Comparison of ENCODE assay signal across 8 cellular contexts in genomic region chr1:43238104-43238503, GRCh38. TPM values are rescaled to one million over a fixed set of nuclear protein-coding genes. Genes with fewer than 3 reads are reported as not detected.
DNase-seq lines count a peak whose midpoint lies in the region; ATAC-seq and TF ChIP-seq lines count a peak whose summit lies in the region.

No MANE protein-coding gene starts in this region.

- TF ChIP-seq CTCF in BE2C (IDR thresholded peaks at IDR 0.05; ENCODE audit: low read depth, low read length) (peak; percentile 60), GM13977 (IDR thresholded peaks at IDR 0.05; ENCODE audit: extremely low read depth, insufficient read depth, missing control alignments) (peak; percentile 85), adrenal gland (IDR thresholded peaks at IDR 0.05) (peak; percentile 44 to 78 (median 70)), left ventricle myocardium inferior (IDR thresholded peaks at IDR 0.05; ENCODE audit: borderline replicate concordance) (peak; percentile 83)

- in situ Hi-C loops in GM13977 (cut with MboI; ENCODE audit: low pct_unique_long_range_greater_than_20kb, low sequenced_read_pairs, unreplicated experiment), result loop anchor here (25.0 kb wide), 1 partner anchor 124 kb away; the partner anchor contains the start of genes CDC20 and ELOVL1

- intact Hi-C loops in adrenal gland (cut with DNase I), result loop anchor here (5.0 kb wide), 3 partner anchors 114 to 174 kb away; partner anchors contain the start of gene CDC20 (in 1 of the 2)
- intact Hi-C loops in left ventricle myocardium inferior (cut with micrococcal nuclease), result no loop called here

- WGBS in adrenal gland, 4 donors, result 1 to 7% (median 3%) methylated on average over 4 of the region's 4 CpGs

- no peak for TF ChIP-seq POLR2A in adrenal gland (IDR thresholded peaks at IDR 0.05)

- H3K9me3 ChIP-seq in BE2C, result no peaks in the 10 kb centered on the region
- H3K9me3 ChIP-seq in adrenal gland (replicated peaks in 1 of 3), result no peaks in the 10 kb centered on the region
- no peaks in the 10 kb centered on the region for H3K9me3 ChIP-seq in left ventricle myocardium inferior (replicated peaks)

- H3K27me3 ChIP-seq in BE2C (no peaks in the 10 kb centered on the region), adrenal gland (no peaks in the 10 kb centered on the region), left ventricle myocardium inferior (ENCODE audit: low read depth) (no peaks in the 10 kb centered on the region)

- H3K27ac ChIP-seq in adrenal gland, result no peak overlapping the region
- H3K27ac ChIP-seq in left ventricle myocardium inferior (replicated peaks), result peak overlapping the region; percentile 64

- DNase-seq in BE2C (peak; percentile 46), GM13977 (ENCODE audit: low spot score) (peak; percentile 49), NCI-H526 (lab: John Stamatoyannopoulos, UW) (peak; percentile 70 to 93), adrenal gland (peak; percentile 68 to 90 (median 79)), left ventricle myocardium inferior (peak; percentile 60), renal cortical epithelial cell (ENCODE audit: low read depth) (peak; percentile 66)

- H3K4me1 ChIP-seq in BE2C, result no peaks in the 10 kb centered on the region
- no peaks in the 10 kb centered on the region for H3K4me1 ChIP-seq in adrenal gland (replicated peaks in 1 of 2)
- H3K4me1 ChIP-seq in left ventricle myocardium inferior, result peaks cover 73% of the 10 kb centered on the region

- H3K4me3 ChIP-seq in BE2C (ENCODE audit: low read depth, low read length), result no peak overlapping the region
- no peak overlapping the region for H3K4me3 ChIP-seq in adrenal gland
- H3K4me3 ChIP-seq in left ventricle myocardium inferior, result no peak overlapping the region

- H3K36me3 ChIP-seq in BE2C, result no peaks in the 10 kb centered on the region
- H3K36me3 ChIP-seq in adrenal gland (replicated peaks in 1 of 2), result no peaks in the 10 kb centered on the region
- no peaks in the 10 kb centered on the region for H3K36me3 ChIP-seq in left ventricle myocardium inferior

- ATAC-seq in GM18517 (IDR thresholded peaks at IDR 0.05; ENCODE audit: unreplicated experiment), result no peak
- no peak for ATAC-seq in GM21723 (IDR thresholded peaks at IDR 0.05; ENCODE audit: unreplicated experiment)

RNA-seq across cellular contexts. Expression of gene TMEM125, which starts 31.7 kb away (rescaled TPM):
- not detected for polyA plus RNA-seq in BE2C (2012; ENCODE audit: insufficient read depth, insufficient read length, low read depth)
- 1 to 10 TPM in 3 of 8 donors, under 1 TPM in 3, not detected in 2; 0.14 to 2.1 (median 0.86) TPM for total RNA-seq in adrenal gland
- 1 to 10 TPM in 2 of 3 donors, under 1 TPM in 1; 0.72 to 1.6 (median 1.1) TPM for polyA plus RNA-seq in adrenal gland
- not detected for total RNA-seq in left ventricle myocardium inferior
- total RNA-seq in renal cortical epithelial cell, result 3.9 and 12.0 TPM in 2 replicates

RNA-seq across cellular contexts. Expression of gene C1orf210, which starts 47.3 kb away (rescaled TPM):
- polyA plus RNA-seq in BE2C (2012; ENCODE audit: insufficient read depth, insufficient read length, low read depth), result not detected
- total RNA-seq in adrenal gland (not detected), left ventricle myocardium inferior (not detected), renal cortical epithelial cell (0.15 and 3.0 TPM in 2 replicates)
- not detected for polyA plus RNA-seq in adrenal gland
